In genomic region chr11:107792049-107792443, GRCh38 we compare ENCODE assay signal across 22 cellular contexts.
"Had no signal": no experiment of that assay in that cellular context is flagged by ENCODE, and none has a peak within 500 bp of the region (broad histone marks: within the 10 kb centered on the region; RNA-seq: fewer than 3 reads in every experiment).

No MANE protein-coding gene starts in this region.

- H3K27me3 Mint-ChIP-seq: activated naive CD8-positive, alpha-beta T cell; naive thymus-derived CD4-positive, alpha-beta T cell; stimulated activated naive B cell treated with anti-CD40 and anti-IgM and Interleukin-4, amounts not matched to agents 10 μg/mL and 1 μg/mL and 100 μg/mL, for 72 hours had no signal

- H3K9me3 Mint-ChIP-seq: stimulated activated naive B cell treated with anti-CD40 and anti-IgM and Interleukin-4, amounts not matched to agents 10 μg/mL and 1 μg/mL and 100 μg/mL, for 72 hours had no signal

- H3K4me1 ChIP-seq: body of pancreas, left lung, spleen, thyroid gland had no signal

- FAIRE-seq: keratinocyte had no signal

- DNase-seq: activated CD4-positive, alpha-beta T cell treated with anti-CD3 and anti-CD28 coated beads for 1 hour; activated CD8-positive, alpha-beta memory T cell treated with anti-CD3 and anti-CD28 coated beads for 24 hours; activated CD8-positive, alpha-beta memory T cell treated with anti-CD3 and anti-CD28 coated beads, Interleukin-2, amount 50 U/mL, for 48 hours; activated gamma-delta T cell; amygdala; body of pancreas; caudate nucleus; foreskin melanocyte; glutamatergic neuron; hippocampal formation; left lung; mammary epithelial cell; naive thymus-derived CD4-positive, alpha-beta T cell; posterior cingulate gyrus; spleen; stimulated activated naive B cell treated with anti-CD40 and anti-IgM and Interleukin-4, amounts not matched to agents 10 μg/mL and 1 μg/mL and 100 μg/mL, for 72 hours; SW 1271; T-helper 2 cell; thyroid gland; WERI-Rb-1 had no signal

- H3K27me3 ChIP-seq: body of pancreas, left lung, spleen, thyroid gland had no signal

- H3K4me3 Mint-ChIP-seq: activated naive CD8-positive, alpha-beta T cell; naive thymus-derived CD4-positive, alpha-beta T cell; stimulated activated naive B cell treated with anti-CD40 and anti-IgM and Interleukin-4, amounts not matched to agents 10 μg/mL and 1 μg/mL and 100 μg/mL, for 72 hours had no signal

- H3K27ac ChIP-seq: body of pancreas, left lung, spleen, thyroid gland, WERI-Rb-1 had no signal

- H3K27ac Mint-ChIP-seq: naive thymus-derived CD4-positive, alpha-beta T cell; stimulated activated naive B cell treated with anti-CD40 and anti-IgM and Interleukin-4, amounts not matched to agents 10 μg/mL and 1 μg/mL and 100 μg/mL, for 72 hours had no signal

- H3K4me1 Mint-ChIP-seq: stimulated activated naive B cell treated with anti-CD40 and anti-IgM and Interleukin-4, amounts not matched to agents 10 μg/mL and 1 μg/mL and 100 μg/mL, for 72 hours had no signal

- H3K36me3 ChIP-seq: thyroid gland had no signal

- H3K9me3 ChIP-seq: body of pancreas, thyroid gland had no signal

- ATAC-seq: body of pancreas; left lung; naive thymus-derived CD4-positive, alpha-beta T cell; stimulated activated naive B cell treated with anti-CD40 and anti-IgM and Interleukin-4, amounts not matched to agents 10 μg/mL and 1 μg/mL and 100 μg/mL, for 72 hours had no signal

- H3K4me3 ChIP-seq: body of pancreas, left lung, spleen, thyroid gland had no signal
